Comparison of ENCODE assay signal across 28 cellular contexts in genomic region chr14:100820945-100821344, GRCh38. TPM values are rescaled to one million over a fixed set of nuclear protein-coding genes. Genes with fewer than 3 reads are reported as not detected.
"Had no signal": no experiment of that assay in that cellular context is flagged by ENCODE, and none has a peak within 500 bp of the region (broad histone marks: within the 10 kb centered on the region; RNA-seq: fewer than 3 reads in every experiment).

No MANE protein-coding gene starts in this region.

- H3K4me3 ChIP-seq: colonic mucosa, esophagus squamous epithelium, heart right ventricle, lung, sigmoid colon, stomach, tibial artery, upper lobe of left lung had no signal

- H3K27ac ChIP-seq: colonic mucosa, esophagus squamous epithelium, heart right ventricle, neutrophil, parathyroid adenoma, sigmoid colon, stomach, tibial artery, upper lobe of left lung had no signal

- H3K79me2 ChIP-seq: parathyroid adenoma had no signal

- H2AFZ ChIP-seq: parathyroid adenoma had no signal

- H3K36me3 ChIP-seq: colonic mucosa, esophagus squamous epithelium, heart right ventricle, neutrophil, sigmoid colon, stomach, tibial artery, upper lobe of left lung had no signal

- ATAC-seq: heart right ventricle; naive thymus-derived CD8-positive, alpha-beta T cell; stimulated activated effector memory CD8-positive, alpha-beta T cell treated with anti-CD3 and anti-CD28 coated beads, Interleukin-12 subunit alpha, Interleukin-12 subunit beta, amount 100 ng/mL, for 72 hours had no signal

- H3K9me3 ChIP-seq: colonic mucosa, esophagus squamous epithelium, heart right ventricle, neutrophil, sigmoid colon, tibial artery, upper lobe of left lung had no signal

- H3K4me3 Mint-ChIP-seq: central memory CD8-positive, alpha-beta T cell; immature natural killer cell; memory B cell; naive thymus-derived CD8-positive, alpha-beta T cell; stimulated activated effector memory CD8-positive, alpha-beta T cell treated with anti-CD3 and anti-CD28 coated beads, Interleukin-12 subunit alpha, Interleukin-12 subunit beta, amount 100 ng/mL, for 72 hours had no signal

- H3K36me3 Mint-ChIP-seq: immature natural killer cell; memory B cell; naive thymus-derived CD8-positive, alpha-beta T cell; stimulated activated effector memory CD8-positive, alpha-beta T cell treated with anti-CD3 and anti-CD28 coated beads, Interleukin-12 subunit alpha, Interleukin-12 subunit beta, amount 100 ng/mL, for 72 hours had no signal

- DNase-seq: colonic mucosa; dermis blood vessel endothelial cell; effector memory CD4-positive, alpha-beta T cell; erythroblast; esophagus squamous epithelium; foreskin melanocyte; glutamatergic neuron; heart right ventricle; hypothalamus; immature natural killer cell; islet precursor cell; naive thymus-derived CD8-positive, alpha-beta T cell; sigmoid colon; stimulated activated CD4-positive, alpha-beta T cell treated with anti-CD3 and anti-CD28 coated beads, Interleukin-2, amount 100 ng/mL, for 24 hours; stimulated activated CD4-positive, alpha-beta T cell treated with anti-CD3 and anti-CD28 coated beads, Interleukin-4, amount 100 ng/mL, for 24 hours; stimulated activated naive CD4-positive, alpha-beta T cell treated with Interleukin-2 at 50 U/mL for 16 hours; stomach; tibial artery; upper lobe of left lung had no signal

- H3K4me1 ChIP-seq: colonic mucosa, parathyroid adenoma, stomach, tibial artery had no signal

- H3K9me3 Mint-ChIP-seq: central memory CD8-positive, alpha-beta T cell; immature natural killer cell; memory B cell; naive thymus-derived CD8-positive, alpha-beta T cell; stimulated activated effector memory CD8-positive, alpha-beta T cell treated with anti-CD3 and anti-CD28 coated beads, Interleukin-12 subunit alpha, Interleukin-12 subunit beta, amount 100 ng/mL, for 72 hours had no signal

- H3K9ac ChIP-seq: parathyroid adenoma had no signal

- H3K27me3 Mint-ChIP-seq: progenitor cell of endocrine pancreas had no signal

- H3K4me1 Mint-ChIP-seq: immature natural killer cell, memory B cell had no signal

- H3K27me3 ChIP-seq: colonic mucosa had no signal

- H3K27ac Mint-ChIP-seq: immature natural killer cell; memory B cell; naive thymus-derived CD8-positive, alpha-beta T cell; progenitor cell of endocrine pancreas; stimulated activated effector memory CD8-positive, alpha-beta T cell treated with anti-CD3 and anti-CD28 coated beads, Interleukin-12 subunit alpha, Interleukin-12 subunit beta, amount 100 ng/mL, for 72 hours had no signal

RNA-seq across cellular contexts. Expression of gene MEG3, which starts 5.0 kb away (rescaled TPM):
- total RNA-seq: chondrocyte; naive thymus-derived CD8-positive, alpha-beta T cell had no signal
- polyA plus RNA-seq: immature natural killer cell; naive thymus-derived CD8-positive, alpha-beta T cell; neural cell had no signal
